In genomic region chr11:62719302-62719978, GRCh38 we compare ENCODE assay signal across 20 cellular contexts. TPM values are rescaled to one million over a fixed set of nuclear protein-coding genes. Genes with fewer than 3 reads are reported as not detected.
DNase-seq lines count a peak whose midpoint lies in the region; TF ChIP-seq lines count a peak whose summit lies in the region.
"Had no signal": no experiment of that assay in that cellular context is flagged by ENCODE, and none has a peak within 500 bp of the region (broad histone marks: within the 10 kb centered on the region; RNA-seq: fewer than 3 reads in every experiment).

No MANE protein-coding gene starts in this region.

- H3K4me3 ChIP-seq in Loucy (ENCODE audit: low read length, poor library complexity, severe bottlenecking): no peak overlapping the region
- no peak overlapping the region for H3K4me3 ChIP-seq in stomach smooth muscle (ENCODE audit: low read length in 2 of 2)
- no peak overlapping the region for H3K4me3 ChIP-seq in lower leg skin (ENCODE audit: low read depth, poor library complexity, severe bottlenecking)
- H3K4me3 ChIP-seq: GM23338 had no signal

- peak overlapping the region; percentile 31 for H3K27ac ChIP-seq in stomach smooth muscle (ENCODE audit: low read length)
- H3K27ac ChIP-seq: WERI-Rb-1 had no signal

- H3K4me3 Mint-ChIP-seq in activated naive CD4-positive, alpha-beta T cell treated with anti-CD3 and anti-CD28 coated beads for 36 hours: no peak overlapping the region
- H3K4me3 Mint-ChIP-seq: GM23338 had no signal

- no peaks in the 10 kb centered on the region for H3K9me3 Mint-ChIP-seq in activated naive CD4-positive, alpha-beta T cell treated with anti-CD3 and anti-CD28 coated beads for 36 hours
- H3K9me3 Mint-ChIP-seq: GM23338 had no signal

- 73 to 88% methylated on average over 2 of the region's 2 CpGs for WGBS in lower leg skin, 2 donors

- H3K9me3 ChIP-seq in Loucy (ENCODE audit: insufficient read depth, low read depth, low read length) (no peaks in the 10 kb centered on the region), stomach smooth muscle (ENCODE audit: control insufficient read depth in 2 of 2, low read length in 2 of 2) (no peaks in the 10 kb centered on the region)

- H3K36me3 Mint-ChIP-seq in activated naive CD4-positive, alpha-beta T cell treated with anti-CD3 and anti-CD28 coated beads for 36 hours (ENCODE audit: low read depth): peaks cover 75% of the 10 kb centered on the region

- peaks cover 99% of the 10 kb centered on the region for H3K36me3 ChIP-seq in Loucy (ENCODE audit: insufficient read depth, low read length)
- H3K36me3 ChIP-seq in stomach smooth muscle (ENCODE audit: control insufficient read depth in 2 of 2, insufficient read depth in 2 of 2, low read length in 2 of 2): peaks cover 78 to 79% of the 10 kb centered on the region in 2 donors

- no peak overlapping the region for H3K9ac ChIP-seq in Loucy (ENCODE audit: low read depth, low read length, poor library complexity, severe bottlenecking)
- H3K9ac ChIP-seq in stomach smooth muscle (ENCODE audit: low read length in 2 of 2): no peak overlapping the region

- CTCF ChIA-PET in activated naive CD4-positive, alpha-beta T cell treated with anti-CD3 and anti-CD28 coated beads for 36 hours (lab: Charles Lee): no interaction called here

- peaks cover 48% of the 10 kb centered on the region for H3K4me1 Mint-ChIP-seq in activated naive CD4-positive, alpha-beta T cell treated with anti-CD3 and anti-CD28 coated beads for 36 hours (ENCODE audit: low read depth)

- H3K79me2 ChIP-seq in Loucy (ENCODE audit: insufficient read depth, low read length): peaks cover 97% of the 10 kb centered on the region

- H3K27me3 ChIP-seq in Loucy (ENCODE audit: insufficient read depth, low read length, poor library complexity, severe bottlenecking) (no peaks in the 10 kb centered on the region), stomach smooth muscle (ENCODE audit: control insufficient read depth in 1 of 2, insufficient read depth in 2 of 2, low read length in 2 of 2) (no peaks in the 10 kb centered on the region)

- H4K20me1 ChIP-seq in Loucy (ENCODE audit: insufficient read depth, low read length, poor library complexity, severe bottlenecking): peaks cover 87% of the 10 kb centered on the region

- no peak for TF ChIP-seq CTCF in Loucy (conservative IDR thresholded peaks at IDR 0.05; ENCODE audit: low read length)
- TF ChIP-seq CTCF in lower leg skin (IDR thresholded peaks at IDR 0.05): no peak

- intact Hi-C loops in activated naive CD4-positive, alpha-beta T cell treated with anti-CD3 and anti-CD28 coated beads for 36 hours (cut with micrococcal nuclease): no loop called here
- intact Hi-C loops in lower leg skin (cut with DNase I; ENCODE audit: low total_unique reads): no loop called here

- no peaks in the 10 kb centered on the region for H3F3A ChIP-seq in Loucy (ENCODE audit: low read depth)

- peak overlapping the region; percentile 3 for H3K4me2 ChIP-seq in Loucy (ENCODE audit: low read depth, low read length, poor library complexity, severe bottlenecking)
- H3K4me2 ChIP-seq: GM23338 had no signal

- TF ChIP-seq POLR2A in lower leg skin (IDR thresholded peaks at IDR 0.05): no peak

- H3K4me1 ChIP-seq in Loucy (ENCODE audit: insufficient read depth, low read length, poor library complexity, severe bottlenecking): peaks cover 31% of the 10 kb centered on the region
- peaks cover 10% of the 10 kb centered on the region for H3K4me1 ChIP-seq in stomach smooth muscle (ENCODE audit: control insufficient read depth, insufficient read depth, low read length)

- H2AFZ ChIP-seq in Loucy (ENCODE audit: low read length): no peak overlapping the region
- H2AFZ ChIP-seq: GM23338 had no signal

- H3K27ac Mint-ChIP-seq in activated naive CD4-positive, alpha-beta T cell treated with anti-CD3 and anti-CD28 coated beads for 36 hours: peak overlapping the region; percentile 28
- H3K27ac Mint-ChIP-seq: GM23338 had no signal

- H3K27me3 Mint-ChIP-seq in activated naive CD4-positive, alpha-beta T cell treated with anti-CD3 and anti-CD28 coated beads for 36 hours (ENCODE audit: low read depth): no peaks in the 10 kb centered on the region

- no peaks in the 10 kb centered on the region for H3K9me2 ChIP-seq in Loucy (replicated peaks; ENCODE audit: low read depth, low read length)

- DNase-seq in activated naive CD4-positive, alpha-beta T cell treated with anti-CD3 and anti-CD28 coated beads for 36 hours: no peak
- no peak for DNase-seq in activated naive CD4-positive, alpha-beta T cell (lab: John Stamatoyannopoulos, UW)
- DNase-seq in fibroblast of gingiva (ENCODE audit: low read depth): peak; percentile 74
- no peak for DNase-seq in lower leg skin (ENCODE audit: low spot score in 2 of 2)
- DNase-seq in NCI-H2196 (lab: John Stamatoyannopoulos, UW; ENCODE audit: unreplicated experiment): no peak
- no peak for DNase-seq in hippocampal formation (lab: John Stamatoyannopoulos, UW)
- DNase-seq: activated CD8-positive, alpha-beta memory T cell treated with anti-CD3 and anti-CD28 coated beads, Interleukin-2, amount 50 U/mL, for 48 hours; amniotic stem cell; DMS 273 treated with DMSO at 0.1 percent for 48 hours; effector CD8-positive, alpha-beta T cell; NCI-H1694 treated with DMSO at 0.1 percent for 48 hours; NCI-H446 treated with DMSO at 0.1 percent for 48 hours; nucleus accumbens; right cardiac atrium; substantia nigra; WERI-Rb-1 had no signal

RNA-seq across cellular contexts. Expression of gene HNRNPUL2, which starts 7.8 kb away (rescaled TPM):
- total RNA-seq in activated naive CD4-positive, alpha-beta T cell treated with anti-CD3 and anti-CD28 coated beads for 36 hours: 10 to 100 TPM; 58.6 to 61.5 TPM
- total RNA-seq in lower leg skin: 10 to 100 TPM; 19.9 to 30.8 (median 24.3) TPM

RNA-seq across cellular contexts. Expression of gene TTC9C, which starts 8.8 kb away (rescaled TPM):
- 10 to 100 TPM; 46.6 to 49.5 TPM for total RNA-seq in activated naive CD4-positive, alpha-beta T cell treated with anti-CD3 and anti-CD28 coated beads for 36 hours
- total RNA-seq in lower leg skin: 10 to 100 TPM; 23.7 to 44.7 (median 33.9) TPM

RNA-seq across cellular contexts. Expression of gene GNG3, which starts 12.0 kb away (rescaled TPM):
- total RNA-seq in activated naive CD4-positive, alpha-beta T cell treated with anti-CD3 and anti-CD28 coated beads for 36 hours: not detected
- total RNA-seq in lower leg skin: not detected
- total RNA-seq: HepG2, right cardiac atrium had no signal

RNA-seq across cellular contexts. Expression of gene BSCL2, which starts 12.2 kb away (rescaled TPM):
- 10 to 100 TPM; 13.8 to 17.3 TPM for total RNA-seq in activated naive CD4-positive, alpha-beta T cell treated with anti-CD3 and anti-CD28 coated beads for 36 hours
- total RNA-seq in lower leg skin: 10 to 100 TPM; 25.4 to 68.2 (median 45.1) TPM

RNA-seq across cellular contexts. Expression of gene LRRN4CL, which starts 30.1 kb away (rescaled TPM):
- under 1 TPM in 1 of 2 experiments, not detected in 1; 0.10 TPM for total RNA-seq in activated naive CD4-positive, alpha-beta T cell treated with anti-CD3 and anti-CD28 coated beads for 36 hours
- 10 to 100 TPM in 2 of 4 donors, 1 to 10 TPM in 2; 7.3 to 11.6 (median 9.9) TPM for total RNA-seq in lower leg skin
